ENCODE assay signal across 8 cellular contexts in the genomic region with DNA sequence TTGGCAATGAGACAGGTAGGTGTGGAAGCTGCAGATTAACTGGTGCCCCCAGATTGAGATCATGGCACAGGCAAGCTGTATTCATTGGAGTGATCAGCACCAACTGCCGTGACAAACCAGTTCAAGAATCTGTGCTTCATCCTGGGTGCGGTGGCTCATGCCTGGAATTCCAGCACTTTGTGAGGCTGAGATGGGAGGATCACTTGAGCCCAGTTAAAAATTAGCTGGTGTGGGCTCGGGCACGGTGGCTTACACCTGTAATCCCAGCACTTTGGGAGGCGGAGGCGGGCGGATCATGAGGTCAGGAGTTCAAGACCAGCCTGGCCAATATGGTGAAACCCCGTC. TPM values are rescaled to one million over a fixed set of nuclear protein-coding genes. Genes with fewer than 3 reads are reported as not detected.
DNase-seq lines count a peak whose midpoint lies in the region; ATAC-seq and TF ChIP-seq lines count a peak whose summit lies in the region.
"Not testable (repeated sequence)": the region's sequence is repeated elsewhere in the genome, so short reads cannot be mapped to it uniquely, and the experiment has no call there.

No MANE protein-coding gene starts in this region.

- H3K27ac ChIP-seq in hepatocyte, result peak overlapping the region; percentile 92

- DNase-seq in AG10803 (ENCODE audit: low read depth), result peak; percentile 58
- DNase-seq in HS-5 (ENCODE audit: low read depth), result peak; percentile 68
- not testable (repeated sequence) for DNase-seq in activated naive CD8-positive, alpha-beta T cell treated with anti-CD3 and anti-CD28 coated beads for 36 hours; endothelial cell (ENCODE audit: low spot score); hepatocyte (ENCODE audit: low spot score); stimulated activated effector memory CD8-positive, alpha-beta T cell treated with anti-CD3 and anti-CD28 coated beads, Interleukin-12 subunit alpha, Interleukin-12 subunit beta, amount 100 ng/mL, for 72 hours (ENCODE audit: low spot score in 2 of 2)

- peak; percentile 43 for ATAC-seq in SK-N-SH treated with all-trans-retinoic acid at 6 μM for 48 hours
- not testable (repeated sequence) for ATAC-seq in stimulated activated effector memory CD8-positive, alpha-beta T cell treated with anti-CD3 and anti-CD28 coated beads, Interleukin-12 subunit alpha, Interleukin-12 subunit beta, amount 100 ng/mL, for 72 hours

- not testable (repeated sequence) for H3K9me2 ChIP-seq in hepatocyte (replicated peaks; ENCODE audit: insufficient read depth)

- not testable (repeated sequence) for H3K27me3 Mint-ChIP-seq in activated naive CD8-positive, alpha-beta T cell treated with anti-CD3 and anti-CD28 coated beads for 36 hours; endothelial cell (ENCODE audit: unreplicated experiment)

- not testable (repeated sequence) for H3K27me3 ChIP-seq in hepatocyte; mucosa of stomach (ENCODE audit: control insufficient read depth, insufficient read depth, low read length)

- not testable (repeated sequence) for TF ChIP-seq CTCF in AG10803 (conservative IDR thresholded peaks at IDR 0.05; ENCODE audit: low read length); endothelial cell (IDR thresholded peaks at IDR 0.05; ENCODE audit: unreplicated experiment); hepatocyte (IDR thresholded peaks at IDR 0.05; ENCODE audit: poor library complexity)

- H3K9me3 Mint-ChIP-seq in activated naive CD8-positive, alpha-beta T cell treated with anti-CD3 and anti-CD28 coated beads for 36 hours; endothelial cell (ENCODE audit: unreplicated experiment); stimulated activated effector memory CD8-positive, alpha-beta T cell treated with anti-CD3 and anti-CD28 coated beads, Interleukin-12 subunit alpha, Interleukin-12 subunit beta, amount 100 ng/mL, for 72 hours: not testable (repeated sequence)

- not testable (repeated sequence) for H4K20me1 ChIP-seq in hepatocyte (ENCODE audit: insufficient read depth, poor library complexity, severe bottlenecking)

- H3K36me3 ChIP-seq in hepatocyte (replicated peaks; ENCODE audit: insufficient read depth, low read depth); mucosa of stomach (ENCODE audit: control insufficient read depth, insufficient read depth, low read length): not testable (repeated sequence)

- not testable (repeated sequence) for H3K4me3 ChIP-seq in AG10803 (ENCODE audit: low read length); hepatocyte; mucosa of stomach (ENCODE audit: low read length)

- H3K9ac ChIP-seq in mucosa of stomach (ENCODE audit: low read length), result peak overlapping the region; percentile 49

- H3K9me3 ChIP-seq in hepatocyte (ENCODE audit: low read depth); mucosa of stomach (ENCODE audit: control insufficient read depth, low read length): not testable (repeated sequence)

- peaks cover 16% of the 10 kb centered on the region for H3K79me2 ChIP-seq in hepatocyte

- peak overlapping the region; percentile 49 for H3K27ac Mint-ChIP-seq in activated naive CD8-positive, alpha-beta T cell treated with anti-CD3 and anti-CD28 coated beads for 36 hours
- peak overlapping the region; percentile 72 for H3K27ac Mint-ChIP-seq in endothelial cell (ENCODE audit: unreplicated experiment)
- H3K27ac Mint-ChIP-seq in stimulated activated effector memory CD8-positive, alpha-beta T cell treated with anti-CD3 and anti-CD28 coated beads, Interleukin-12 subunit alpha, Interleukin-12 subunit beta, amount 100 ng/mL, for 72 hours, result peak overlapping the region; percentile 92

- 74% methylated on average over 8 of the region's 8 CpGs for WGBS in hepatocyte (ENCODE audit: low lambda C conversion rate, missing lambda C conversion rate)

- peaks cover 62% of the 10 kb centered on the region for H3K36me3 Mint-ChIP-seq in activated naive CD8-positive, alpha-beta T cell treated with anti-CD3 and anti-CD28 coated beads for 36 hours
- peaks cover 61% of the 10 kb centered on the region for H3K36me3 Mint-ChIP-seq in endothelial cell (ENCODE audit: low read depth, unreplicated experiment)
- H3K36me3 Mint-ChIP-seq in stimulated activated effector memory CD8-positive, alpha-beta T cell treated with anti-CD3 and anti-CD28 coated beads, Interleukin-12 subunit alpha, Interleukin-12 subunit beta, amount 100 ng/mL, for 72 hours, result peaks cover 100% of the 10 kb centered on the region

- H3K4me1 ChIP-seq in hepatocyte (ENCODE audit: insufficient read depth) (peaks cover 29% of the 10 kb centered on the region), mucosa of stomach (ENCODE audit: control insufficient read depth, insufficient read depth, low read length) (peaks cover 46% of the 10 kb centered on the region)

- not testable (repeated sequence) for H2AFZ ChIP-seq in hepatocyte

- H3K4me2 ChIP-seq in hepatocyte, result peak overlapping the region; percentile 23

- H3K4me1 Mint-ChIP-seq in activated naive CD8-positive, alpha-beta T cell treated with anti-CD3 and anti-CD28 coated beads for 36 hours, result peaks cover 34% of the 10 kb centered on the region
- H3K4me1 Mint-ChIP-seq in endothelial cell (ENCODE audit: unreplicated experiment), result peaks cover 23% of the 10 kb centered on the region
- H3K4me1 Mint-ChIP-seq in stimulated activated effector memory CD8-positive, alpha-beta T cell treated with anti-CD3 and anti-CD28 coated beads, Interleukin-12 subunit alpha, Interleukin-12 subunit beta, amount 100 ng/mL, for 72 hours, result peaks cover 62% of the 10 kb centered on the region

- H3K4me3 Mint-ChIP-seq in activated naive CD8-positive, alpha-beta T cell treated with anti-CD3 and anti-CD28 coated beads for 36 hours, result not testable (repeated sequence)
- H3K4me3 Mint-ChIP-seq in endothelial cell (ENCODE audit: unreplicated experiment), result peak overlapping the region; percentile 77
- peak overlapping the region; percentile 27 for H3K4me3 Mint-ChIP-seq in stimulated activated effector memory CD8-positive, alpha-beta T cell treated with anti-CD3 and anti-CD28 coated beads, Interleukin-12 subunit alpha, Interleukin-12 subunit beta, amount 100 ng/mL, for 72 hours

RNA-seq across cellular contexts. Expression of a gene that starts 33.1 kb away (rescaled TPM):
- 10 to 100 TPM; 25.5 to 26.5 TPM for total RNA-seq in activated naive CD8-positive, alpha-beta T cell treated with anti-CD3 and anti-CD28 coated beads for 36 hours
- total RNA-seq in endothelial cell (ENCODE audit: unreplicated experiment) (38.6 TPM), hepatocyte (7.2 and 11.0 TPM in 2 replicates)
- polyA plus RNA-seq in hepatocyte, result 1.6 and 2.0 TPM in 2 replicates

RNA-seq across cellular contexts. Expression of a gene that starts 33.8 kb away (rescaled TPM):
- 100 to 1,000 TPM; 190 to 198 TPM for total RNA-seq in activated naive CD8-positive, alpha-beta T cell treated with anti-CD3 and anti-CD28 coated beads for 36 hours
- total RNA-seq in endothelial cell (ENCODE audit: unreplicated experiment) (241 TPM), hepatocyte (60.6 and 65.9 TPM in 2 replicates)
- polyA plus RNA-seq in hepatocyte, result 46.0 and 54.1 TPM in 2 replicates
